Comparison of ENCODE assay signal across 8 cellular contexts in the genomic region with DNA sequence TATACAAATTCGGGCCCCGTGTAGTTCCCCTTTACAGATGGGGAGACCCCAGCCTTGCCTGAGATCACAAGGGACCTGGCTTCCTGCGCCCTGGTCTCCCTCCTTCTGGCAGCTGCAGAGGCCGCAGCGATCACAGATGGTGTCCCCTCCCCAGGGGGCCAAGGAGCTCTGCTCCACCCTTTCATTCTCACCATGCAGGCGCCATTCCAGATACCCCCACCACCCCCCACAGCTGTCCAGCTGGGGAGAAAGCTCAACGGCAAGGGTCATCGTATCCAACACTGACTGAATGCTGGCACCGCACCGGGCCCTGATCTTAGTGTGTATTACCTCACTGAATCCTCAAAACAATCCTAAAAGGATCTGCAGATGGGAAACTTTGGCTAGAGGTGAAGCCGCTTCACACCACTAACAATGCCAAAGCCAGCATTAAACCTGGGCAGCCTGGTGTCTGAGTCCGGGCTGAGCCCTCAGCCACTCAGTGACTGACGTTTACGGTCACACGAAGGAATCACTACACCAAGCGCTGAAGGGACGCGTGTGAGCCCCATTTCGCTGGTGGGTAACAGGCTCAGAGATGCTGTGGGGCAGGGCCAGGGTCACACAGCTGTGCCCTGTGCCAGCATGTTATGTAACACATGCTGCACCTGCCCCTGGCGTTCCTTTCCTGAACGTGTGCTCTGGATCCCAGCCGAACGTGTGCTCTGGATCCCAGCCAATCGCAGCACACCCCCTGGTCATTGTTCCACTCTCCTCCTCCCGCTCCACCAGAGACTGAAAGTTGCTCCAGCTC.
A peak's percentile ranks its signal among the peaks of the same experiment; 100 is the strongest.
DNase-seq lines count a peak whose midpoint lies in the region; ATAC-seq and TF ChIP-seq lines count a peak whose summit lies in the region.

No MANE protein-coding gene starts in this region.

- in situ Hi-C loops in astrocyte of the spinal cord (cut with HindIII; ENCODE audit: low sequenced_read_pairs) = no loop called here

- peak overlapping the region; percentile 36 for H3K27ac Mint-ChIP-seq in nephron progenitor cell

- peak; percentile 32 for DNase-seq in ELF-1 (ENCODE audit: low read depth, low spot score)
- no peak for DNase-seq in astrocyte of the spinal cord (ENCODE audit: low read depth, low spot score)
- DNase-seq in nephron progenitor cell = no peak
- no peak for DNase-seq in globus pallidus (ENCODE audit: low spot score)
- DNase-seq in HCEC 1CT = no peak
- no peak for DNase-seq in glomerular visceral epithelial cell (ENCODE audit: extremely low spot score)

- TF ChIP-seq CTCF in astrocyte of the spinal cord (IDR thresholded peaks at IDR 0.05; ENCODE audit: low read depth, low read length) (no peak), nephron progenitor cell (IDR thresholded peaks at IDR 0.05) (no peak)

- no peaks in the 10 kb centered on the region for H3K27me3 Mint-ChIP-seq in nephron progenitor cell (ENCODE audit: low read depth, poor library complexity)

- peaks cover 64% of the 10 kb centered on the region for H3K4me1 Mint-ChIP-seq in nephron progenitor cell

- no peaks in the 10 kb centered on the region for H3K9me3 Mint-ChIP-seq in nephron progenitor cell

- peak overlapping the region; percentile 27 for H3K4me3 ChIP-seq in astrocyte of the spinal cord (ENCODE audit: low read depth, low read length)

- peaks cover 4% of the 10 kb centered on the region for H3K36me3 Mint-ChIP-seq in nephron progenitor cell (ENCODE audit: low read depth)

- peak overlapping the region; percentile 28 for H3K4me3 Mint-ChIP-seq in nephron progenitor cell

- ATAC-seq in HG03175 (IDR thresholded peaks at IDR 0.05; ENCODE audit: unreplicated experiment) (peak; percentile 18), GM21825 (IDR thresholded peaks at IDR 0.05; ENCODE audit: unreplicated experiment) (no peak)
